15 cellular contexts compared by ENCODE assay signal in genomic region chr10:102227050-102227449, GRCh38. TPM values are rescaled to one million over a fixed set of nuclear protein-coding genes. Genes with fewer than 3 reads are reported as not detected.
A peak's percentile ranks its signal among the peaks of the same experiment; 100 is the strongest.
DNase-seq lines count a peak whose midpoint lies in the region; ATAC-seq lines count a peak whose summit lies in the region.
"Had no signal": no experiment of that assay in that cellular context is flagged by ENCODE, and none has a peak within 500 bp of the region (broad histone marks: within the 10 kb centered on the region; RNA-seq: fewer than 3 reads in every experiment).

No MANE protein-coding gene starts in this region.

- CTCF ChIA-PET in naive thymus-derived CD4-positive, alpha-beta T cell (lab: Charles Lee) = interaction anchor here (0.9 to 4.9 kb wide), 7 partner anchors 14 to 176 kb away, joined by 3 to 25 read pairs (median 3); partner anchors contain the start of gene PITX3

- no peak overlapping the region for H4K8ac ChIP-seq in neuronal stem cell (ENCODE audit: low read depth, low read length)

- no peak overlapping the region for H3K18ac ChIP-seq in neuronal stem cell (ENCODE audit: low read length)

- no peaks in the 10 kb centered on the region for H3K9me3 Mint-ChIP-seq in activated T-helper 17 cell treated with anti-CD3 and anti-CD28 coated beads, Interleukin-2, amount 50 U/mL, for 72 hours
- no peaks in the 10 kb centered on the region for H3K9me3 Mint-ChIP-seq in naive thymus-derived CD4-positive, alpha-beta T cell
- H3K9me3 Mint-ChIP-seq: activated CD4-positive, alpha-beta memory T cell treated with anti-CD3 and anti-CD28 coated beads, Interleukin-2, amount 10 ng/mL, durations not matched to agents 7 days and 5 days had no signal

- DNase-seq in LHCN-M2 (ENCODE audit: low read depth) (peak; percentile 83), neuronal stem cell (ENCODE audit: low spot score) (no peak), UCSD-AML1 (lab: John Stamatoyannopoulos, UW; ENCODE audit: unreplicated experiment) (no peak), NCI-H187 (lab: John Stamatoyannopoulos, UW) (no peak)
- no peak for DNase-seq in naive thymus-derived CD4-positive, alpha-beta T cell
- DNase-seq: activated CD4-positive, alpha-beta memory T cell treated with anti-CD3 and anti-CD28 coated beads, Interleukin-2, amount 10 ng/mL, durations not matched to agents 7 days and 5 days; activated naive CD4-positive, alpha-beta T cell; dermis blood vessel endothelial cell; heart left ventricle; NCI-H1417; occipital lobe had no signal

- no peak overlapping the region for H2AFZ ChIP-seq in neuronal stem cell (ENCODE audit: low read length)

- no peak overlapping the region for H3K27ac ChIP-seq in BLaER1 treated with 17β-estradiol and CSF1 and Interleukin-3, amounts not matched to agents 10 nM and 100 nM
- H3K27ac ChIP-seq in naive thymus-derived CD4-positive, alpha-beta T cell (ENCODE audit: low read depth, low read length) = no peak overlapping the region
- no peak overlapping the region for H3K27ac ChIP-seq in neuronal stem cell (replicated peaks; ENCODE audit: low read length)

- no peak overlapping the region for H3K23ac ChIP-seq in neuronal stem cell (ENCODE audit: low read depth, low read length, poor library complexity)

- H3K27me3 ChIP-seq in BLaER1 treated with 17β-estradiol and CSF1 and Interleukin-3, amounts not matched to agents 10 nM and 100 nM = peaks cover 49 to 62% (median 59%) of the 10 kb centered on the region in 11 experiments
- peaks cover 3 to 5% of the 10 kb centered on the region in 2 donors for H3K27me3 ChIP-seq in naive thymus-derived CD4-positive, alpha-beta T cell (ENCODE audit: control insufficient read depth in 2 of 2, insufficient read depth in 2 of 2, low read length in 2 of 2)
- H3K27me3 ChIP-seq in neuronal stem cell (ENCODE audit: control insufficient read depth in 3 of 3, insufficient read depth in 3 of 3, low read depth in 1 of 3, low read length in 3 of 3) = peaks cover 16 to 67% (median 58%) of the 10 kb centered on the region in 3 experiments

- H3K4me1 Mint-ChIP-seq in activated T-helper 17 cell treated with anti-CD3 and anti-CD28 coated beads, Interleukin-2, amount 50 U/mL, for 72 hours = peaks cover 10% of the 10 kb centered on the region
- H3K4me1 Mint-ChIP-seq in naive thymus-derived CD4-positive, alpha-beta T cell = peaks cover 14 to 28% (median 21%) of the 10 kb centered on the region in 7 donors

- H3K4me3 Mint-ChIP-seq in activated T-helper 17 cell treated with anti-CD3 and anti-CD28 coated beads, Interleukin-2, amount 50 U/mL, for 72 hours = peak overlapping the region; percentile 84
- peak overlapping the region in 7 of 10 donors; percentile 23 to 95 (median 39) for H3K4me3 Mint-ChIP-seq in naive thymus-derived CD4-positive, alpha-beta T cell

- no peak overlapping the region for H2BK120ac ChIP-seq in neuronal stem cell (ENCODE audit: low read depth, low read length)

- H2BK12ac ChIP-seq in neuronal stem cell (ENCODE audit: low read length) = no peak overlapping the region

- no peak for ATAC-seq in activated T-helper 17 cell treated with anti-CD3 and anti-CD28 coated beads, Interleukin-2, amount 50 U/mL, for 72 hours (replicated peaks)
- no peak for ATAC-seq in naive thymus-derived CD4-positive, alpha-beta T cell
- no peak for ATAC-seq in HG02798 (IDR thresholded peaks at IDR 0.05; ENCODE audit: poor library complexity, unreplicated experiment)
- ATAC-seq: heart left ventricle had no signal

- H2BK5ac ChIP-seq in neuronal stem cell (ENCODE audit: low read length) = no peak overlapping the region

- H3K79me1 ChIP-seq in neuronal stem cell (ENCODE audit: low read depth, low read length) = no peaks in the 10 kb centered on the region

- H3K9me3 ChIP-seq in BLaER1 treated with 17β-estradiol and CSF1 and Interleukin-3, amounts not matched to agents 10 nM and 100 nM (replicated peaks in 1 of 11) = peaks cover 0 to 6% (median 0%) of the 10 kb centered on the region in 11 experiments; a peak in 3 of 22 replicates
- H3K9me3 ChIP-seq in naive thymus-derived CD4-positive, alpha-beta T cell (ENCODE audit: control insufficient read depth in 2 of 3, low read length in 3 of 3) = no peaks in the 10 kb centered on the region
- H3K9me3 ChIP-seq in neuronal stem cell (replicated peaks in 1 of 2; ENCODE audit: control insufficient read depth in 2 of 2, insufficient read depth in 1 of 2, low read depth in 1 of 2, low read length in 2 of 2) = peaks cover 0 to 3% of the 10 kb centered on the region in 2 donors
- H3K9me3 ChIP-seq: heart left ventricle had no signal

- H3K14ac ChIP-seq in neuronal stem cell (ENCODE audit: low read length) = no peak overlapping the region

- no peak overlapping the region for H2AK5ac ChIP-seq in neuronal stem cell (ENCODE audit: low read depth, low read length)

- POLR2A ChIA-PET in naive thymus-derived CD4-positive, alpha-beta T cell (lab: Charles Lee) = interaction anchor here (1.1 kb wide), 1 partner anchor 18 kb away, joined by 4 read pairs; the partner anchor contains the start of gene GBF1

- H3K36me3 ChIP-seq in BLaER1 treated with 17β-estradiol and CSF1 and Interleukin-3, amounts not matched to agents 10 nM and 100 nM = no peaks in the 10 kb centered on the region
- H3K36me3 ChIP-seq in naive thymus-derived CD4-positive, alpha-beta T cell (ENCODE audit: control insufficient read depth in 2 of 3, insufficient read depth in 3 of 3, low read length in 3 of 3) = no peaks in the 10 kb centered on the region
- no peaks in the 10 kb centered on the region for H3K36me3 ChIP-seq in neuronal stem cell (replicated peaks in 1 of 2; ENCODE audit: control insufficient read depth in 2 of 2, insufficient read depth in 2 of 2, low read length in 2 of 2)
- H3K36me3 ChIP-seq: heart left ventricle had no signal

- H3K27ac Mint-ChIP-seq in activated T-helper 17 cell treated with anti-CD3 and anti-CD28 coated beads, Interleukin-2, amount 50 U/mL, for 72 hours = no peak overlapping the region
- no peak overlapping the region for H3K27ac Mint-ChIP-seq in naive thymus-derived CD4-positive, alpha-beta T cell
- H3K27ac Mint-ChIP-seq: activated CD4-positive, alpha-beta memory T cell treated with anti-CD3 and anti-CD28 coated beads, Interleukin-2, amount 10 ng/mL, durations not matched to agents 7 days and 5 days had no signal

- no peak overlapping the region for H2BK15ac ChIP-seq in neuronal stem cell (ENCODE audit: low read length)

- peaks cover 0 to 23% (median 12%) of the 10 kb centered on the region in 11 experiments; a peak in 15 of 22 replicates for H4K20me1 ChIP-seq in BLaER1 treated with 17β-estradiol and CSF1 and Interleukin-3, amounts not matched to agents 10 nM and 100 nM

- H3K4me1 ChIP-seq in BLaER1 treated with 17β-estradiol and CSF1 and Interleukin-3, amounts not matched to agents 10 nM and 100 nM = peaks cover 25 to 37% (median 28%) of the 10 kb centered on the region in 10 experiments
- peaks cover 20 to 22% of the 10 kb centered on the region in 2 donors for H3K4me1 ChIP-seq in naive thymus-derived CD4-positive, alpha-beta T cell (ENCODE audit: control insufficient read depth in 2 of 2, insufficient read depth in 2 of 2, low read length in 2 of 2)
- H3K4me1 ChIP-seq in neuronal stem cell (ENCODE audit: control insufficient read depth in 2 of 2, insufficient read depth in 1 of 2, low read depth in 1 of 2, low read length in 2 of 2) = peaks cover 10% of the 10 kb centered on the region in 2 donors

- no peak overlapping the region for H3K4ac ChIP-seq in neuronal stem cell (ENCODE audit: low read length)

- H4K91ac ChIP-seq in neuronal stem cell (ENCODE audit: low read depth, low read length, poor library complexity) = no peak overlapping the region

- H3K9ac ChIP-seq in BLaER1 treated with 17β-estradiol and CSF1 and Interleukin-3, amounts not matched to agents 10 nM and 100 nM = no peak overlapping the region
- H3K9ac ChIP-seq in neuronal stem cell (ENCODE audit: low read depth, low read length, poor library complexity) = no peak overlapping the region

- peaks cover 18% of the 10 kb centered on the region for H3K27me3 Mint-ChIP-seq in activated T-helper 17 cell treated with anti-CD3 and anti-CD28 coated beads, Interleukin-2, amount 50 U/mL, for 72 hours
- H3K27me3 Mint-ChIP-seq in naive thymus-derived CD4-positive, alpha-beta T cell = peaks cover 35 to 74% (median 41%) of the 10 kb centered on the region in 5 donors

- intact Hi-C loops in naive thymus-derived CD4-positive, alpha-beta T cell (cut with micrococcal nuclease) = loop anchor here (5.0 kb wide), 2 partner anchors 40 to 170 kb away; partner anchors contain the start of gene ARMH3 (in 1 of the 2)

- no peaks in the 10 kb centered on the region for H3K36me3 Mint-ChIP-seq in activated T-helper 17 cell treated with anti-CD3 and anti-CD28 coated beads, Interleukin-2, amount 50 U/mL, for 72 hours (ENCODE audit: low read depth)
- no peaks in the 10 kb centered on the region for H3K36me3 Mint-ChIP-seq in naive thymus-derived CD4-positive, alpha-beta T cell

- H3K4me3 ChIP-seq in BLaER1 treated with 17β-estradiol and CSF1 and Interleukin-3, amounts not matched to agents 10 nM and 100 nM = 0 out of 20 replicates have a peak overlapping the region, but pooled peaks of 1 of the 10 experiments have one; percentile 33
- no peak overlapping the region for H3K4me3 ChIP-seq in naive thymus-derived CD4-positive, alpha-beta T cell (ENCODE audit: low read length)
- no peak overlapping the region for H3K4me3 ChIP-seq in neuronal stem cell (ENCODE audit: low read length in 2 of 2)

- no CpG with 5 or more reads among the region's 8 CpGs for WGBS in neuronal stem cell (ENCODE audit: extremely low coverage in 2 of 2, insufficient read length in 2 of 2, insufficient replicate concordance in 1 of 2), 2 donors

- H3K4me2 ChIP-seq in BLaER1 treated with 17β-estradiol and CSF1 and Interleukin-3, amounts not matched to agents 10 nM and 100 nM = peak overlapping the region; percentile 62 to 95 (median 77)
- no peak overlapping the region for H3K4me2 ChIP-seq in neuronal stem cell (ENCODE audit: insufficient read depth, low read length, poor library complexity, severe bottlenecking)

RNA-seq across cellular contexts. Expression of gene ELOVL3, which starts 1.0 kb away (rescaled TPM):
- 4.9 and 6.4 TPM in 2 replicates for total RNA-seq in LHCN-M2 (2014; rRNA removed)
- polyA plus RNA-seq in LHCN-M2 (2012) = 0.32 TPM
- total RNA-seq in activated T-helper 17 cell treated with anti-CD3 and anti-CD28 coated beads, Interleukin-2, amount 50 U/mL, for 72 hours = under 1 TPM; 0.24 to 0.32 TPM
- total RNA-seq in naive thymus-derived CD4-positive, alpha-beta T cell = not detected
- polyA plus RNA-seq in naive thymus-derived CD4-positive, alpha-beta T cell = not detected
- 0.17 TPM for polyA plus RNA-seq in neuronal stem cell (2013, experiment 1 of 2)
- polyA plus RNA-seq in neuronal stem cell (2013, experiment 2 of 2) = 0.18 TPM
- total RNA-seq: activated CD4-positive, alpha-beta memory T cell treated with anti-CD3 and anti-CD28 coated beads, Interleukin-2, amount 10 ng/mL, durations not matched to agents 7 days and 5 days; dermis blood vessel endothelial cell; left lobe of liver had no signal

RNA-seq across cellular contexts. Expression of gene PITX3, which starts 14.3 kb away (rescaled TPM):
- total RNA-seq in LHCN-M2 (2014; rRNA removed) = 6.5 and 6.9 TPM in 2 replicates
- 0.45 TPM for polyA plus RNA-seq in LHCN-M2 (2012)
- total RNA-seq in activated T-helper 17 cell treated with anti-CD3 and anti-CD28 coated beads, Interleukin-2, amount 50 U/mL, for 72 hours = under 1 TPM in 1 of 2 donors, not detected in 1; 0.17 TPM
- not detected for total RNA-seq in naive thymus-derived CD4-positive, alpha-beta T cell
- polyA plus RNA-seq in naive thymus-derived CD4-positive, alpha-beta T cell = not detected
- 0.10 TPM for polyA plus RNA-seq in neuronal stem cell (2013, experiment 1 of 2)
- 0.08 TPM for polyA plus RNA-seq in neuronal stem cell (2013, experiment 2 of 2)
- total RNA-seq: activated CD4-positive, alpha-beta memory T cell treated with anti-CD3 and anti-CD28 coated beads, Interleukin-2, amount 10 ng/mL, durations not matched to agents 7 days and 5 days; dermis blood vessel endothelial cell; left lobe of liver; occipital lobe had no signal

RNA-seq across cellular contexts. Expression of gene GBF1, which starts 18.3 kb away (rescaled TPM):
- 43.9 and 45.1 TPM in 2 replicates for total RNA-seq in LHCN-M2 (2014; rRNA removed)
- polyA plus RNA-seq in LHCN-M2 (2012) = 31.9 TPM
- total RNA-seq in activated T-helper 17 cell treated with anti-CD3 and anti-CD28 coated beads, Interleukin-2, amount 50 U/mL, for 72 hours = 10 to 100 TPM; 28.5 to 38.9 TPM
- total RNA-seq in naive thymus-derived CD4-positive, alpha-beta T cell = 10 to 100 TPM; 36.2 to 47.2 (median 37.8) TPM
- polyA plus RNA-seq in naive thymus-derived CD4-positive, alpha-beta T cell = 10 to 100 TPM in 1 of 2 donors, 1 to 10 TPM in 1; 8.5 to 24.3 TPM
- 14.4 TPM for polyA plus RNA-seq in neuronal stem cell (2013, experiment 1 of 2)
- 14.5 TPM for polyA plus RNA-seq in neuronal stem cell (2013, experiment 2 of 2)
